ENCODE assay signal across 11 cellular contexts in the genomic region with DNA sequence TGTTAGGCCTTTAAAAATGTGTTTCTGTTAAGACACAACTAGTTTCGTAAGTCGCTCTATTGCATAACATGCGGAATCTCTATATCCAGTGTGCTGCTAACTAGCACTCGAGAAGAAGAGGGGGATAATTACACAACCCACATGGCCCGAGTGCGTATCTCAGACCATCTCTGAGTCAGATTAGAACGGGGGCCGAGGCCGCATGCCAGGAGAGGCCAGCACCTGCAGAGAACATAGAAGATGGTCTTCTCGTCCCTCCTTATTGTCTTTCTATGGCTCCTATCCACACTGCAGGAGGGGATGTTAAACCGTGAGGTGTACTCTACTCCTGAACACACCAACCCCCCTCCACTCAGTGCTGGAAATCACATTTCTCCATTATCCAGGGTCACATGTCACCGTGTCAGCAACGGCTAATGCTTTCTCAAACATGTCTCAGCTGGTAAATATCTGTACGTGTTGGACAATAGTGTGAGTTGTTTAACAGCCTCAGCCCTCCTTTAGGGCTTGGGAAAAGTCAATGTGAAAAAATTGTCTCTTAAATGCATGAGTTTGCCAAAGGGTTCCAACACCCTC. TPM values are rescaled to one million over a fixed set of nuclear protein-coding genes. Genes with fewer than 3 reads are reported as not detected.
A peak's percentile ranks its signal among the peaks of the same experiment; 100 is the strongest.
DNase-seq lines count a peak whose midpoint lies in the region; ATAC-seq and TF ChIP-seq lines count a peak whose summit lies in the region.
"Had no signal": no experiment of that assay in that cellular context is flagged by ENCODE, and none has a peak within 500 bp of the region (broad histone marks: within the 10 kb centered on the region; RNA-seq: fewer than 3 reads in every experiment).

No MANE protein-coding gene starts in this region.

- H3K79me2 ChIP-seq in OCI-LY1 (ENCODE audit: insufficient read depth, low read length): peaks cover 61% of the 10 kb centered on the region

- H4K20me1 ChIP-seq in OCI-LY1 (ENCODE audit: insufficient read depth, low read length): no peaks in the 10 kb centered on the region

- no peak overlapping the region for H3K4me2 ChIP-seq in OCI-LY1 (ENCODE audit: low read length)

- H3K9me2 ChIP-seq in OCI-LY1 (ENCODE audit: low read depth, low read length): no peaks in the 10 kb centered on the region

- H3K9me3 ChIP-seq in OCI-LY1 (ENCODE audit: low read length): no peaks in the 10 kb centered on the region

- H2AFZ ChIP-seq in OCI-LY1 (ENCODE audit: low read length): no peak overlapping the region

- H3K9ac ChIP-seq in OCI-LY1 (ENCODE audit: low read length): no peak overlapping the region

- no peaks in the 10 kb centered on the region for H3K27me3 ChIP-seq in OCI-LY1 (ENCODE audit: insufficient read depth, low read length)

- peaks cover 98% of the 10 kb centered on the region for H3K4me1 ChIP-seq in OCI-LY1 (ENCODE audit: insufficient read depth, low read length, severe bottlenecking)

- peak overlapping the region; percentile 60 for H3K27ac ChIP-seq in OCI-LY1 (ENCODE audit: low read depth, low read length, poor library complexity, severe bottlenecking)

- H3K36me3 ChIP-seq in OCI-LY1 (ENCODE audit: insufficient read depth, low read length): peaks cover 17% of the 10 kb centered on the region

- H3K4me3 ChIP-seq in OCI-LY1 (ENCODE audit: low read depth, low read length, poor library complexity, severe bottlenecking): no peak overlapping the region

- H3F3A ChIP-seq in OCI-LY1 (ENCODE audit: insufficient read depth, low read length): peaks cover 4% of the 10 kb centered on the region; the same call in 1 of the 2 replicates

- no peak for TF ChIP-seq CTCF in OCI-LY1 (IDR thresholded peaks at IDR 0.05; ENCODE audit: low read length)

- DNase-seq in NCI-H1092 treated with DMSO at 0.1 percent for 48 hours (lab: John Stamatoyannopoulos, UW) (peak; percentile 21), NCI-H1092 (lab: John Stamatoyannopoulos, UW) (no peak), putamen (ENCODE audit: low spot score) (peak; percentile 74), ACHN (no peak)
- DNase-seq: 8988T, naive B cell, NCI-H1930 had no signal

- in situ Hi-C loops in ACHN (cut with HindIII; ENCODE audit: low pct_ligation_motif_present, low pct_unique_long_range_greater_than_20kb, low sequenced_read_pairs): no loop called here

- ATAC-seq in esophagus mucosa (peak; percentile 85), GM18517 (IDR thresholded peaks at IDR 0.05; ENCODE audit: unreplicated experiment) (no peak), GM18907 (IDR thresholded peaks at IDR 0.05; ENCODE audit: unreplicated experiment) (no peak)

RNA-seq across cellular contexts. Expression of gene CCDC88C, which starts 56.3 kb away (rescaled TPM):
- 26.7 TPM for total RNA-seq in esophagus mucosa

Comparison
In these comparisons a context has a peak if more than half of its experiments do, and no peak if none do; other contexts are left out.
1. DNase-seq: peak in NCI-H1092 treated with DMSO at 0.1 percent for 48 hours (single experiment) and putamen (single experiment); none in NCI-H1092 (single experiment) and ACHN (single experiment).